29 cellular contexts compared by ENCODE assay signal in genomic region chr1:226086776-226087175, GRCh38.
"Had no signal": no experiment of that assay in that cellular context is flagged by ENCODE, and none has a peak within 500 bp of the region (broad histone marks: within the 10 kb centered on the region; RNA-seq: fewer than 3 reads in every experiment).

No MANE protein-coding gene starts in this region.

- H3K27ac Mint-ChIP-seq: activated naive CD8-positive, alpha-beta T cell; nephron progenitor cell; stimulated activated memory B cell treated with anti-CD40 and anti-IgM and Interleukin-4, amounts not matched to agents 10 μg/mL and 1 μg/mL and 100 μg/mL, for 72 hours; stimulated activated naive CD8-positive, alpha-beta T cell treated with anti-CD3 and anti-CD28 coated beads, Interleukin-15, amount 100 ng/mL, for 72 hours; T-helper 1 cell treated with Interleukin-12 subunit alpha and Interleukin-12 subunit beta and Interleukin-4 antibody, amounts not matched to agents 30 μg/mL and 1 μg/mL, for 36 hours had no signal

- H3K9me3 Mint-ChIP-seq: nephron progenitor cell; stimulated activated memory B cell treated with anti-CD40 and anti-IgM and Interleukin-4, amounts not matched to agents 10 μg/mL and 1 μg/mL and 100 μg/mL, for 72 hours; stimulated activated naive CD8-positive, alpha-beta T cell treated with anti-CD3 and anti-CD28 coated beads, Interleukin-15, amount 100 ng/mL, for 72 hours; T-helper 1 cell treated with Interleukin-12 subunit alpha and Interleukin-12 subunit beta and Interleukin-4 antibody, amounts not matched to agents 30 μg/mL and 1 μg/mL, for 36 hours had no signal

- H3K36me3 ChIP-seq: adrenal gland, left ventricle myocardium inferior, pancreas, right atrium auricular region, upper lobe of left lung had no signal

- DNase-seq: activated CD4-positive, alpha-beta T cell treated with anti-CD3 and anti-CD28 coated beads for 4 hours; activated CD4-positive, alpha-beta T cell treated with anti-CD3 and anti-CD28 coated beads, Interleukin-2, amount 50 U/mL, for 48 hours; activated CD8-positive, alpha-beta memory T cell treated with anti-CD3 and anti-CD28 coated beads for 24 hours; activated effector memory CD4-positive, alpha-beta T cell treated with Interleukin-2 at 50 U/mL for 16 hours; activated naive CD4-positive, alpha-beta T cell treated with Interleukin-2 at 50 U/mL for 16 hours; body of pancreas; foreskin keratinocyte; left ventricle myocardium inferior; mesendoderm; nephron progenitor cell; nucleus accumbens; stimulated activated CD4-positive, alpha-beta T cell treated with anti-CD3 and anti-CD28 coated beads, Interleukin-1b, Interleukin-23, amount 100 ng/mL, for 48 hours; stimulated activated CD4-positive, alpha-beta T cell treated with anti-CD3 and anti-CD28 coated beads, Interleukin-4, amount 100 ng/mL, for 4 hours; stimulated activated CD8-positive, alpha-beta memory T cell treated with anti-CD3 and anti-CD28 coated beads, Interleukin-4, amount 100 ng/mL, for 48 hours; stimulated activated naive CD8-positive, alpha-beta T cell treated with anti-CD3 and anti-CD28 coated beads, Interleukin-15, amount 100 ng/mL, for 72 hours; T-helper 9 cell; upper lobe of left lung had no signal

- H3K4me3 ChIP-seq: adrenal gland, body of pancreas, left ventricle myocardium inferior, lung, pancreas, right atrium auricular region, smooth muscle cell, upper lobe of left lung had no signal

- H3K4me2 ChIP-seq: smooth muscle cell had no signal

- ATAC-seq: body of pancreas; foreskin keratinocyte; pancreas; stimulated activated memory B cell treated with anti-CD40 and anti-IgM and Interleukin-4, amounts not matched to agents 10 μg/mL and 1 μg/mL and 100 μg/mL, for 72 hours; stimulated activated naive CD8-positive, alpha-beta T cell treated with anti-CD3 and anti-CD28 coated beads, Interleukin-15, amount 100 ng/mL, for 72 hours had no signal

- H3K9me3 ChIP-seq: adrenal gland, body of pancreas, left ventricle myocardium inferior, pancreas, right atrium auricular region, upper lobe of left lung had no signal

- H3K27ac ChIP-seq: adrenal gland, body of pancreas, foreskin keratinocyte, left ventricle myocardium inferior, pancreas, right atrium auricular region, upper lobe of left lung, VCaP had no signal

- H3K4me3 Mint-ChIP-seq: activated naive CD8-positive, alpha-beta T cell; nephron progenitor cell; stimulated activated memory B cell treated with anti-CD40 and anti-IgM and Interleukin-4, amounts not matched to agents 10 μg/mL and 1 μg/mL and 100 μg/mL, for 72 hours; stimulated activated naive CD8-positive, alpha-beta T cell treated with anti-CD3 and anti-CD28 coated beads, Interleukin-15, amount 100 ng/mL, for 72 hours; T-helper 1 cell treated with Interleukin-12 subunit alpha and Interleukin-12 subunit beta and Interleukin-4 antibody, amounts not matched to agents 30 μg/mL and 1 μg/mL, for 36 hours had no signal

- H3K4me1 ChIP-seq: foreskin keratinocyte had no signal

- FAIRE-seq: endothelial cell of umbilical vein, islet of Langerhans, pancreas, TTC549 had no signal

- H3K27me3 Mint-ChIP-seq: activated naive CD8-positive, alpha-beta T cell; stimulated activated memory B cell treated with anti-CD40 and anti-IgM and Interleukin-4, amounts not matched to agents 10 μg/mL and 1 μg/mL and 100 μg/mL, for 72 hours; stimulated activated naive CD8-positive, alpha-beta T cell treated with anti-CD3 and anti-CD28 coated beads, Interleukin-15, amount 100 ng/mL, for 72 hours had no signal

- H3K36me3 Mint-ChIP-seq: activated naive CD8-positive, alpha-beta T cell; stimulated activated memory B cell treated with anti-CD40 and anti-IgM and Interleukin-4, amounts not matched to agents 10 μg/mL and 1 μg/mL and 100 μg/mL, for 72 hours had no signal

- H3K27me3 ChIP-seq: adrenal gland, body of pancreas, foreskin keratinocyte, pancreas, right atrium auricular region, upper lobe of left lung had no signal
